25 cellular contexts compared by ENCODE assay signal in the genomic region with DNA sequence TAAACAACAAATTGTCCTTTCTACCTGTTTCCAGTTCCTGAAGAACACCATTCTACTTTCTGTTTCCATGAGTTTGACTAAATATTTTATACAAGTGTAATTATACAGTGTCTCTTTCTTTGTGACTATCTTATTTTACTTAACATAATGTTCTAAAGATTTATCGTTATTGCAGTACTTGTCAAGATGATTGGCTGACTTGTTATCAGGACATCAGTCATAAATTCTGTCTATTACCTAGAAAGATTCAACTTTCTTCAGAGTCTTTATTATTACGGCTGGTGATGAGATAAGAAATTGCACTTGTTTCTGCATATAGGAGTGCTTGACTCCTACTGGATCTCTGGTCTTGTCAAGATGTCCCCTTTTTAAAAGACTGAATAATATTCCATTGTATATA.
"Had no signal": no experiment of that assay in that cellular context is flagged by ENCODE, and none has a peak within 500 bp of the region (broad histone marks: within the 10 kb centered on the region; RNA-seq: fewer than 3 reads in every experiment).

No MANE protein-coding gene starts in this region.

- H3K4me1 ChIP-seq: esophagus squamous epithelium, gastrocnemius medialis, heart right ventricle, left lung, lower lobe of right lung had no signal

- FAIRE-seq: keratinocyte had no signal

- ATAC-seq: esophagus mucosa; gastrocnemius medialis; heart right ventricle; left cardiac atrium; left lung; left ventricle myocardium superior; lower lobe of right lung; mucosa of descending colon; naive thymus-derived CD8-positive, alpha-beta T cell had no signal

- H3K9me3 ChIP-seq: lower lobe of right lung had no signal

- H3K36me3 ChIP-seq: esophagus squamous epithelium, gastrocnemius medialis, heart right ventricle, left lung, lower lobe of right lung had no signal

- H3K4me3 ChIP-seq: coronary artery, dorsolateral prefrontal cortex, esophagus squamous epithelium, gastrocnemius medialis, heart right ventricle, left lung, lower lobe of right lung, mucosa of descending colon had no signal

- H3K27ac ChIP-seq: coronary artery, dorsolateral prefrontal cortex, epithelial cell of prostate, esophagus squamous epithelium, gastrocnemius medialis, heart right ventricle, left lung, lower lobe of right lung had no signal

- DNase-seq: dermis blood vessel endothelial cell; dorsolateral prefrontal cortex; effector CD4-positive, alpha-beta T cell; effector memory CD4-positive, alpha-beta T cell; erythroblast; esophagus squamous epithelium; foreskin fibroblast; foreskin melanocyte; gastrocnemius medialis; glutamatergic neuron; head of caudate nucleus; heart right ventricle; hippocampal formation; left cardiac atrium; left lung; left ventricle myocardium superior; lower lobe of right lung; mesenchymal stem cell; mucosa of descending colon; naive B cell; naive thymus-derived CD8-positive, alpha-beta T cell had no signal
